In the genomic region with DNA sequence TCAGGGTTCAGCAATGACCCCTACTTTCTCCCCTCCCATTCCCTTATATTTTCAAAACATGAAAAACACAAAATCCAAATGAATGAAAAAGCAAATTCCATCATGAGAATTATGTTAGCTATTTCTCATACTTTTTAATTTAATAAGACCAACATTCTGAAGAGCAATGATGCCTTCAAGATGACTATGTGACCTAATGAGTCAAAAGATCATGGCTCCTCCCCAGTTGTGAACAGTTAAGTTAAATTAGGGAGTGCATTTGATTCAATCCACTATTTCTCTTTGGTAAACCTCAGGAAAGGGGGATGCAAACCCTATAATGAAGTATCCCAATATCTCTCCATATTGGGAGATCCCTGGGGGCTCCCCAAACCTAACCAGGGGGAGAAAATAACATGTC, we compare ENCODE assay signal across 17 cellular contexts. TPM values are rescaled to one million over a fixed set of nuclear protein-coding genes. Genes with fewer than 3 reads are reported as not detected.
DNase-seq lines count a peak whose midpoint lies in the region; ATAC-seq, FAIRE-seq and TF ChIP-seq lines count a peak whose summit lies in the region.
"Had no signal": no experiment of that assay in that cellular context is flagged by ENCODE, and none has a peak within 500 bp of the region (broad histone marks: within the 10 kb centered on the region; RNA-seq: fewer than 3 reads in every experiment).

No MANE protein-coding gene starts in this region.

- no peak overlapping the region for H3K4me3 ChIP-seq in HL-60 (replicated peaks; ENCODE audit: insufficient read depth, low read length)
- H3K4me3 ChIP-seq in K562 = no peak overlapping the region
- H3K4me3 ChIP-seq: adrenal gland, heart right ventricle, upper lobe of left lung had no signal

- CTCF ChIA-PET in activated CD8-positive, alpha-beta T cell treated with anti-CD3 and anti-CD28 coated beads for 36 hours (lab: Charles Lee) = no interaction called here
- CTCF ChIA-PET in activated CD8-positive, alpha-beta T cell treated with anti-CD3 and anti-CD28 coated beads, Interleukin-2, amount 10 ng/mL, durations not matched to agents 7 days and 5 days (lab: Charles Lee) = interaction anchor here (1.6 kb wide), 1 partner anchor 18 kb away, joined by 5 read pairs; no protein-coding TSS in a partner anchor
- CTCF ChIA-PET in K562 (lab: Yijun Ruan, JAX; ENCODE audit: low intra/inter-chr PET ratio) = no interaction called here

- H3K4me3 Mint-ChIP-seq in activated CD8-positive, alpha-beta T cell treated with anti-CD3 and anti-CD28 coated beads for 36 hours = no peak overlapping the region
- no peak overlapping the region for H3K4me3 Mint-ChIP-seq in activated CD8-positive, alpha-beta T cell treated with anti-CD3 and anti-CD28 coated beads, Interleukin-2, amount 10 ng/mL, durations not matched to agents 7 days and 5 days
- no peak overlapping the region for H3K4me3 Mint-ChIP-seq in stimulated activated effector memory CD8-positive, alpha-beta T cell treated with anti-CD3 and anti-CD28 coated beads, Interleukin-12 subunit alpha, Interleukin-12 subunit beta, amount 100 ng/mL, for 72 hours
- H3K4me3 Mint-ChIP-seq in mesothelial cell of epicardium = no peak overlapping the region
- H3K4me3 Mint-ChIP-seq: activated CD8-positive, alpha-beta memory T cell treated with anti-CD3 and anti-CD28 coated beads, Interleukin-2, amount 10 ng/mL, durations not matched to agents 7 days and 5 days had no signal

- peaks cover 12 to 33% of the 10 kb centered on the region in 2 experiments for H3K4me1 ChIP-seq in K562 (replicated peaks in 1 of 2; ENCODE audit: control insufficient read depth in 2 of 2, insufficient read depth in 2 of 2, low read length in 2 of 2)

- H3K27ac ChIP-seq in HL-60 (replicated peaks) = peak overlapping the region; percentile 53
- peak overlapping the region; percentile 49; the same call in 1 of the 3 replicates for H3K27ac ChIP-seq in K562 (ENCODE audit: extremely low read depth, low read depth, low read length)
- H3K27ac ChIP-seq: VCaP had no signal

- no TSS peak for BruUV-seq in K562 (replicated peaks; lab: Mats Ljungman, UMichigan)

- peak overlapping the region; percentile 49 for H3K27ac Mint-ChIP-seq in activated CD8-positive, alpha-beta T cell treated with anti-CD3 and anti-CD28 coated beads for 36 hours
- H3K27ac Mint-ChIP-seq in activated CD8-positive, alpha-beta T cell treated with anti-CD3 and anti-CD28 coated beads, Interleukin-2, amount 10 ng/mL, durations not matched to agents 7 days and 5 days = no peak overlapping the region
- H3K27ac Mint-ChIP-seq in stimulated activated effector memory CD8-positive, alpha-beta T cell treated with anti-CD3 and anti-CD28 coated beads, Interleukin-12 subunit alpha, Interleukin-12 subunit beta, amount 100 ng/mL, for 72 hours = peak overlapping the region; percentile 5
- H3K27ac Mint-ChIP-seq in mesothelial cell of epicardium = no peak overlapping the region
- H3K27ac Mint-ChIP-seq: activated CD8-positive, alpha-beta memory T cell treated with anti-CD3 and anti-CD28 coated beads, Interleukin-2, amount 10 ng/mL, durations not matched to agents 7 days and 5 days had no signal

- peaks cover 44% of the 10 kb centered on the region for H3K36me3 Mint-ChIP-seq in activated CD8-positive, alpha-beta T cell treated with anti-CD3 and anti-CD28 coated beads for 36 hours (ENCODE audit: low read depth)
- H3K36me3 Mint-ChIP-seq in activated CD8-positive, alpha-beta T cell treated with anti-CD3 and anti-CD28 coated beads, Interleukin-2, amount 10 ng/mL, durations not matched to agents 7 days and 5 days (ENCODE audit: low read depth) = peaks cover 33% of the 10 kb centered on the region
- peaks cover 96% of the 10 kb centered on the region for H3K36me3 Mint-ChIP-seq in stimulated activated effector memory CD8-positive, alpha-beta T cell treated with anti-CD3 and anti-CD28 coated beads, Interleukin-12 subunit alpha, Interleukin-12 subunit beta, amount 100 ng/mL, for 72 hours
- H3K36me3 Mint-ChIP-seq in mesothelial cell of epicardium = peaks cover 12% of the 10 kb centered on the region

- POLR2A ChIA-PET in activated CD8-positive, alpha-beta T cell treated with anti-CD3 and anti-CD28 coated beads for 36 hours (lab: Charles Lee) = no interaction called here
- POLR2A ChIA-PET in activated CD8-positive, alpha-beta T cell treated with anti-CD3 and anti-CD28 coated beads, Interleukin-2, amount 10 ng/mL, durations not matched to agents 7 days and 5 days (lab: Charles Lee) = no interaction called here
- POLR2A ChIA-PET in K562 (lab: Yijun Ruan, JAX) = interaction anchor here (0.9 to 1.8 kb wide), 3 partner anchors 8 to 13 kb away, joined by 3 to 9 read pairs (median 3); no protein-coding TSS in a partner anchor

- no peak for TF ChIP-seq RAD21 in K562 (CRISPR knock-in tag; conservative IDR thresholded peaks at IDR 0.05 in 1 of 2, IDR thresholded peaks at IDR 0.05 in 1 of 2)

- intact Hi-C loops in activated CD8-positive, alpha-beta T cell treated with anti-CD3 and anti-CD28 coated beads for 36 hours (cut with micrococcal nuclease) = no loop called here
- intact Hi-C loops in K562 (cut with micrococcal nuclease) = loop anchor here (2.0 kb wide), 1 partner anchor 36 kb away; the partner anchor contains the start of gene PUM1

- H3K27me3 ChIP-seq in HL-60 (ENCODE audit: insufficient read depth, poor library complexity, severe bottlenecking) (no peaks in the 10 kb centered on the region), K562 (ENCODE audit: control insufficient read depth in 2 of 2, insufficient read depth in 2 of 2, low read length in 2 of 2) (no peaks in the 10 kb centered on the region)
- H3K27me3 ChIP-seq: adrenal gland, heart right ventricle, upper lobe of left lung had no signal

- TF ChIP-seq EP300 in K562 (IDR thresholded peaks at IDR 0.05; ENCODE audit: low read length) = no peak

- TF ChIP-seq POLR2A in K562 (conservative IDR thresholded peaks at IDR 0.05) = no peak

- no peak overlapping the region for H3K4me2 ChIP-seq in K562 (ENCODE audit: insufficient read depth, low read length)

- no peak overlapping the region for H2AFZ ChIP-seq in K562 (ENCODE audit: low read depth, low read length)

- H3K27me3 Mint-ChIP-seq in activated CD8-positive, alpha-beta T cell treated with anti-CD3 and anti-CD28 coated beads for 36 hours = no peaks in the 10 kb centered on the region
- H3K27me3 Mint-ChIP-seq in activated CD8-positive, alpha-beta T cell treated with anti-CD3 and anti-CD28 coated beads, Interleukin-2, amount 10 ng/mL, durations not matched to agents 7 days and 5 days (ENCODE audit: low read depth) = no peaks in the 10 kb centered on the region
- H3K27me3 Mint-ChIP-seq in mesothelial cell of epicardium (ENCODE audit: low read depth) = no peaks in the 10 kb centered on the region
- H3K27me3 Mint-ChIP-seq: activated CD8-positive, alpha-beta memory T cell treated with anti-CD3 and anti-CD28 coated beads, Interleukin-2, amount 10 ng/mL, durations not matched to agents 7 days and 5 days had no signal

- no peak for TF ChIP-seq CTCF in activated CD8-positive, alpha-beta T cell treated with anti-CD3 and anti-CD28 coated beads for 36 hours (IDR thresholded peaks at IDR 0.05)
- TF ChIP-seq CTCF in HL-60 (IDR thresholded peaks at IDR 0.05; ENCODE audit: insufficient read depth, low read length) (no peak), K562 (IDR thresholded peaks at IDR 0.05 in 2 of 3, conservative IDR thresholded peaks at IDR 0.05 in 1 of 3; ENCODE audit: insufficient read depth in 2 of 3, low read depth in 1 of 3, low read length in 3 of 3) (no peak), GM13976 (IDR thresholded peaks at IDR 0.05; ENCODE audit: borderline replicate concordance, control extremely low read depth, extremely low read depth, insufficient read depth, missing control alignments) (no peak), mesothelial cell of epicardium (IDR thresholded peaks at IDR 0.05; ENCODE audit: unreplicated experiment) (no peak)

- H3K9me1 ChIP-seq in K562 (ENCODE audit: control insufficient read depth, insufficient read depth, low read length) = peaks cover 2% of the 10 kb centered on the region

- no peak for DNase-seq in activated CD8-positive, alpha-beta T cell treated with anti-CD3 and anti-CD28 coated beads for 36 hours
- DNase-seq in activated CD8-positive, alpha-beta T cell treated with anti-CD3 and anti-CD28 coated beads, Interleukin-2, amount 10 ng/mL, durations not matched to agents 7 days and 5 days = no peak
- DNase-seq in HL-60 (ENCODE audit: low read depth in 1 of 2, low spot score in 1 of 2) (no peak), K562 (ENCODE audit: extremely low read depth in 1 of 4, low spot score in 3 of 4) (no peak), GM13976 (ENCODE audit: low spot score) (no peak), mesothelial cell of epicardium (ENCODE audit: low spot score in 2 of 2, unreplicated experiment in 2 of 2) (no peak)
- DNase-seq in stimulated activated effector memory CD8-positive, alpha-beta T cell treated with anti-CD3 and anti-CD28 coated beads, Interleukin-12 subunit alpha, Interleukin-12 subunit beta, amount 100 ng/mL, for 72 hours (ENCODE audit: low spot score in 2 of 2) = no peak
- DNase-seq: activated CD8-positive, alpha-beta memory T cell treated with anti-CD3 and anti-CD28 coated beads, Interleukin-2, amount 10 ng/mL, durations not matched to agents 7 days and 5 days; adrenal gland; Calu3; erythroblast; heart right ventricle; NCI-H1436; NCI-H446 treated with DMSO at 0.1 percent for 48 hours; upper lobe of left lung had no signal

- in situ Hi-C loops in K562 (cut with MboI) = no loop called here
- in situ Hi-C loops in GM13976 (cut with MboI; ENCODE audit: low sequenced_read_pairs, unreplicated experiment) = no loop called here

- no peak overlapping the region; a peak in 1 of 4 replicates for H3K9ac ChIP-seq in K562 (ENCODE audit: insufficient read depth in 1 of 2, low read depth in 2 of 2, low read length in 2 of 2)

- no peaks in the 10 kb centered on the region for H3K9me3 Mint-ChIP-seq in activated CD8-positive, alpha-beta T cell treated with anti-CD3 and anti-CD28 coated beads for 36 hours
- no peaks in the 10 kb centered on the region for H3K9me3 Mint-ChIP-seq in activated CD8-positive, alpha-beta T cell treated with anti-CD3 and anti-CD28 coated beads, Interleukin-2, amount 10 ng/mL, durations not matched to agents 7 days and 5 days (ENCODE audit: insufficient read depth)
- H3K9me3 Mint-ChIP-seq in stimulated activated effector memory CD8-positive, alpha-beta T cell treated with anti-CD3 and anti-CD28 coated beads, Interleukin-12 subunit alpha, Interleukin-12 subunit beta, amount 100 ng/mL, for 72 hours = no peaks in the 10 kb centered on the region
- no peaks in the 10 kb centered on the region for H3K9me3 Mint-ChIP-seq in mesothelial cell of epicardium

- peaks cover 56% of the 10 kb centered on the region for H3K36me3 ChIP-seq in K562 (ENCODE audit: control insufficient read depth, insufficient read depth, low read length)
- H3K36me3 ChIP-seq: adrenal gland had no signal

- no peak for ATAC-seq in activated CD8-positive, alpha-beta T cell treated with anti-CD3 and anti-CD28 coated beads for 36 hours
- no peak for ATAC-seq in activated CD8-positive, alpha-beta T cell treated with anti-CD3 and anti-CD28 coated beads, Interleukin-2, amount 10 ng/mL, durations not matched to agents 7 days and 5 days
- ATAC-seq in K562 = no peak
- no peak for ATAC-seq in stimulated activated effector memory CD8-positive, alpha-beta T cell treated with anti-CD3 and anti-CD28 coated beads, Interleukin-12 subunit alpha, Interleukin-12 subunit beta, amount 100 ng/mL, for 72 hours
- no peak for ATAC-seq in HG03378 (IDR thresholded peaks at IDR 0.05; ENCODE audit: unreplicated experiment)
- ATAC-seq: activated CD8-positive, alpha-beta memory T cell treated with anti-CD3 and anti-CD28 coated beads, Interleukin-2, amount 10 ng/mL, durations not matched to agents 7 days and 5 days; heart right ventricle had no signal

- H3K79me2 ChIP-seq in K562 (ENCODE audit: control insufficient read depth, insufficient read depth, low read length) = peaks cover 99% of the 10 kb centered on the region

- H3K4me1 Mint-ChIP-seq in activated CD8-positive, alpha-beta T cell treated with anti-CD3 and anti-CD28 coated beads for 36 hours (ENCODE audit: low read depth) = peaks cover 68% of the 10 kb centered on the region
- H3K4me1 Mint-ChIP-seq in activated CD8-positive, alpha-beta T cell treated with anti-CD3 and anti-CD28 coated beads, Interleukin-2, amount 10 ng/mL, durations not matched to agents 7 days and 5 days (ENCODE audit: low read depth) = peaks cover 37% of the 10 kb centered on the region
- H3K4me1 Mint-ChIP-seq in stimulated activated effector memory CD8-positive, alpha-beta T cell treated with anti-CD3 and anti-CD28 coated beads, Interleukin-12 subunit alpha, Interleukin-12 subunit beta, amount 100 ng/mL, for 72 hours = peaks cover 69% of the 10 kb centered on the region
- peaks cover 47% of the 10 kb centered on the region for H3K4me1 Mint-ChIP-seq in mesothelial cell of epicardium

- peaks cover 43% of the 10 kb centered on the region for H4K20me1 ChIP-seq in K562 (replicated peaks; ENCODE audit: control insufficient read depth, insufficient read depth, low read length)

- H3K9me3 ChIP-seq in K562 (replicated peaks; ENCODE audit: control insufficient read depth, insufficient read depth, low read depth, low read length) = no peaks in the 10 kb centered on the region
- H3K9me3 ChIP-seq: adrenal gland, heart right ventricle, upper lobe of left lung had no signal

- FAIRE-seq in K562 (lab: Jason Lieb, UNC) = no peak

RNA-seq across cellular contexts. Expression of gene PUM1, which starts 36.5 kb away (rescaled TPM):
- 10 to 100 TPM; 98.0 to 99.0 TPM for total RNA-seq in activated CD8-positive, alpha-beta T cell treated with anti-CD3 and anti-CD28 coated beads for 36 hours
- 10 to 100 TPM; 91.0 to 94.9 TPM for total RNA-seq in activated CD8-positive, alpha-beta T cell treated with anti-CD3 and anti-CD28 coated beads, Interleukin-2, amount 10 ng/mL, durations not matched to agents 7 days and 5 days
- total RNA-seq in K562 (2011; cell fraction: chromatin; rRNA removed; ENCODE audit: low replicate concordance) = 260 and 263 TPM in 2 replicates
- total RNA-seq in K562 (2011; cell fraction: nucleolus; rRNA removed) = 122 and 134 TPM in 2 replicates
- 144 and 176 TPM in 2 replicates for total RNA-seq in K562 (2011; cell fraction: nucleoplasm; rRNA removed)
- total RNA-seq in K562 (2014; rRNA removed) = 42.9 and 56.3 TPM in 2 replicates
- 60.1 and 66.4 TPM in 2 replicates for total RNA-seq in K562 (2014; rRNA removed; fragmentation: Illumina TruSeq; extraction: Trizol)
- total RNA-seq in K562 (2015; rRNA removed; fragmentation: Illumina TruSeq; extraction: Trizol) = 55.6 and 56.6 TPM in 2 replicates
- 101 and 104 TPM in 2 replicates for total RNA-seq in K562 (2021)
- 55.7 and 64.3 TPM in 2 replicates for polyA plus RNA-seq in K562 (2011; rRNA removed)
- polyA plus RNA-seq in K562 (2011; cell fraction: cytosol; rRNA removed) = 84.5 and 95.2 TPM in 2 replicates
- 131 and 181 TPM in 2 replicates for polyA plus RNA-seq in K562 (2011; cell fraction: nucleus; rRNA removed)
- 60.3 and 92.8 TPM in 2 replicates for polyA plus RNA-seq in K562 (2012)
- polyA plus RNA-seq in K562 (2014; fragmentation: Illumina TruSeq; extraction: Trizol) = 52.1 and 60.9 TPM in 2 replicates
- polyA plus RNA-seq in K562 (2014; fragmentation: Nextera tagmentation; extraction: Ambion mirVana) = 10 to 100 TPM; 37.7 to 43.8 TPM
- 46.4 and 49.5 TPM in 2 replicates for polyA plus RNA-seq in K562 (2014; rRNA removed)
- 300 and 362 TPM in 2 replicates for polyA minus RNA-seq in K562 (2011; rRNA and poly(A)+ RNA removed)
- 93.9 and 117 TPM in 2 replicates for polyA minus RNA-seq in K562 (2011; cell fraction: cytosol; rRNA and poly(A)+ RNA removed)
- 116 and 133 TPM in 2 replicates for polyA minus RNA-seq in K562 (2011; cell fraction: nucleus; rRNA and poly(A)+ RNA removed)
- 244 to 253 TPM (median 250 TPM) in 3 replicates for total RNA-seq in mesothelial cell of epicardium

Comparison
In these comparisons a context has a peak if more than half of its experiments do, and no peak if none do; other contexts are left out.
1. H3K27ac Mint-ChIP-seq: peak in activated CD8-positive, alpha-beta T cell treated with anti-CD3 and anti-CD28 coated beads for 36 hours (single experiment) and stimulated activated effector memory CD8-positive, alpha-beta T cell treated with anti-CD3 and anti-CD28 coated beads, Interleukin-12 subunit alpha, Interleukin-12 subunit beta, amount 100 ng/mL, for 72 hours (single experiment); none in activated CD8-positive, alpha-beta T cell treated with anti-CD3 and anti-CD28 coated beads, Interleukin-2, amount 10 ng/mL, durations not matched to agents 7 days and 5 days (single experiment) and mesothelial cell of epicardium (single experiment).